In genomic region chr11:8693555-8693954, GRCh38 we compare ENCODE assay signal across 18 cellular contexts. TPM values are rescaled to one million over a fixed set of nuclear protein-coding genes. Genes with fewer than 3 reads are reported as not detected.
A peak's percentile ranks its signal among the peaks of the same experiment; 100 is the strongest.
DNase-seq lines count a peak whose midpoint lies in the region; ATAC-seq, FAIRE-seq and TF ChIP-seq lines count a peak whose summit lies in the region.
"Had no signal": no experiment of that assay in that cellular context is flagged by ENCODE, and none has a peak within 500 bp of the region (broad histone marks: within the 10 kb centered on the region; RNA-seq: fewer than 3 reads in every experiment).

No MANE protein-coding gene starts in this region.

- TSS peak; percentile 94 for BruUV-seq in IMR-90 (replicated peaks; lab: Mats Ljungman, UMichigan)

- H2BK15ac ChIP-seq in IMR-90 (ENCODE audit: low read depth, low read length) (no peak overlapping the region), H1 (ENCODE audit: low read length) (no peak overlapping the region)

- H3K23ac ChIP-seq in IMR-90 (ENCODE audit: low read depth, low read length) (no peak overlapping the region), H1 (ENCODE audit: insufficient read length) (no peak overlapping the region)

- H3K27ac ChIP-seq in BLaER1 treated with 17β-estradiol and CSF1 and Interleukin-3, amounts not matched to agents 10 nM and 100 nM = peak overlapping the region in 7 of 11 experiments; percentile 3 to 57 (median 19); a peak in 11 of 22 replicates
- H3K27ac ChIP-seq in IMR-90 (ENCODE audit: insufficient read depth, low read length) (no peak overlapping the region), H1 (ENCODE audit: low read depth, low read length) (no peak overlapping the region), neural progenitor cell (no peak overlapping the region)
- H3K27ac ChIP-seq: VCaP had no signal

- H4K91ac ChIP-seq in IMR-90 (ENCODE audit: insufficient read depth, low read depth, low read length) (no peak overlapping the region), H1 (replicated peaks; ENCODE audit: insufficient read length, low read length) (no peak overlapping the region)

- H2AK9ac ChIP-seq in IMR-90 (replicated peaks; ENCODE audit: low read depth, low read length, poor library complexity) = no peak overlapping the region

- H3K36me3 Mint-ChIP-seq in neural progenitor cell = peaks cover 56% of the 10 kb centered on the region

- H3K4me1 Mint-ChIP-seq in neural progenitor cell = peaks cover 24% of the 10 kb centered on the region

- intact Hi-C loops in IMR-90 (cut with micrococcal nuclease) = loop anchor here (10.0 kb wide), 1 partner anchor 441 kb away; no protein-coding TSS in a partner anchor

- H2AK5ac ChIP-seq in IMR-90 (ENCODE audit: low read depth, low read length) (no peak overlapping the region), H1 (ENCODE audit: low read depth, low read length) (no peak overlapping the region)

- H3K9ac ChIP-seq in BLaER1 treated with 17β-estradiol and CSF1 and Interleukin-3, amounts not matched to agents 10 nM and 100 nM = peak overlapping the region in 7 of 11 experiments; percentile 4 to 63 (median 42); a peak in 9 of 22 replicates
- H3K9ac ChIP-seq in IMR-90 (ENCODE audit: low read depth, low read length) (no peak overlapping the region), H1 (replicated peaks in 1 of 4; ENCODE audit: extremely low read depth in 1 of 4, low read depth in 3 of 4, low read length in 3 of 4) (no peak overlapping the region), neural progenitor cell (no peak overlapping the region)

- H4K20me1 ChIP-seq in BLaER1 treated with 17β-estradiol and CSF1 and Interleukin-3, amounts not matched to agents 10 nM and 100 nM = peaks cover 0 to 98% (median 11%) of the 10 kb centered on the region in 11 experiments; a peak in 14 of 22 replicates
- peaks cover 2% of the 10 kb centered on the region; the same call in 1 of the 2 replicates for H4K20me1 ChIP-seq in IMR-90 (ENCODE audit: insufficient read depth, low read length)
- no peaks in the 10 kb centered on the region for H4K20me1 ChIP-seq in H1 (replicated peaks in 1 of 2; ENCODE audit: control insufficient read depth in 1 of 2, insufficient read depth in 2 of 2, low read length in 2 of 2)
- peaks cover 5% of the 10 kb centered on the region for H4K20me1 ChIP-seq in neural progenitor cell (ENCODE audit: low read depth)

- no peak overlapping the region for H3K4me3 Mint-ChIP-seq in neural progenitor cell

- no peak for ATAC-seq in IMR-90 (ENCODE audit: low read depth)
- no peak for ATAC-seq in HG03025 (IDR thresholded peaks at IDR 0.05; ENCODE audit: low FRiP score, unreplicated experiment)
- no peak for ATAC-seq in GM21825 (IDR thresholded peaks at IDR 0.05; ENCODE audit: unreplicated experiment)
- ATAC-seq: left colon had no signal

- no peaks in the 10 kb centered on the region for H3K9me3 ChIP-seq in BLaER1 treated with 17β-estradiol and CSF1 and Interleukin-3, amounts not matched to agents 10 nM and 100 nM (replicated peaks in 1 of 11)
- H3K9me3 ChIP-seq in IMR-90 (ENCODE audit: control insufficient read depth, insufficient read depth, low read length) = no peaks in the 10 kb centered on the region
- no peaks in the 10 kb centered on the region for H3K9me3 ChIP-seq in H1 (ENCODE audit: insufficient read depth in 2 of 2, low read depth in 1 of 2, low read length in 1 of 2)
- no peaks in the 10 kb centered on the region for H3K9me3 ChIP-seq in neural progenitor cell (ENCODE audit: low read depth)

- H4K8ac ChIP-seq in IMR-90 (ENCODE audit: low read depth in 2 of 2, low read length in 2 of 2) = no peak overlapping the region
- no peak overlapping the region for H4K8ac ChIP-seq in H1 (ENCODE audit: extremely low read depth, insufficient read depth, low read length)

- no peak overlapping the region for H2BK12ac ChIP-seq in H1 (ENCODE audit: low read depth, low read length)

- peaks cover 3% of the 10 kb centered on the region; the same call in 1 of the 2 replicates for H3K9me1 ChIP-seq in IMR-90 (ENCODE audit: insufficient read depth, low read length)

- in situ Hi-C loops in IMR-90 (cut with MboI; ENCODE audit: low sequenced_read_pairs) = loop anchor here (25.0 kb wide), 1 partner anchor 444 kb away; no protein-coding TSS in a partner anchor

- peak overlapping the region; percentile 60 for H3K27ac Mint-ChIP-seq in neural progenitor cell

- H2BK5ac ChIP-seq in IMR-90 (ENCODE audit: low read depth, low read length, poor library complexity, severe bottlenecking) (no peak overlapping the region), H1 (ENCODE audit: low read depth, low read length) (peak overlapping the region; percentile 38; the same call in 1 of the 2 replicates)

- H2BK120ac ChIP-seq in IMR-90 (ENCODE audit: low read depth, low read length) (no peak overlapping the region), H1 (replicated peaks; ENCODE audit: low read depth, low read length) (no peak overlapping the region)

- no peak for TF ChIP-seq CTCF in IMR-90 (conservative IDR thresholded peaks at IDR 0.05; ENCODE audit: low read depth, low read length)
- TF ChIP-seq CTCF in H1 (IDR thresholded peaks at IDR 0.05; ENCODE audit: control extremely low read depth in 1 of 3, insufficient read depth in 1 of 3, low read depth in 1 of 3, low read length in 3 of 3) = no peak
- TF ChIP-seq CTCF in neural progenitor cell (IDR thresholded peaks at IDR 0.05) = no peak

- dilution Hi-C loops in IMR-90 (cut with HindIII; ENCODE audit: low sequenced_read_pairs, unreplicated experiment) = no loop called here

- POLR2A ChIA-PET in IMR-90 (lab: Charles Lee; ENCODE audit: unreplicated experiment) (no interaction called here), H1 (lab: Charles Lee; ENCODE audit: partially characterized antibody) (interaction anchor here (0.6 to 10.7 kb wide), 11 partner anchors 7 to 169 kb away, joined by 3 to 248 read pairs (median 4); partner anchors contain the start of genes RPL27A and TRIM66)

- H3K4me2 ChIP-seq in BLaER1 treated with 17β-estradiol and CSF1 and Interleukin-3, amounts not matched to agents 10 nM and 100 nM = peak overlapping the region; percentile 20 to 91 (median 68); a peak in 19 of 22 replicates
- H3K4me2 ChIP-seq in IMR-90 (ENCODE audit: low read depth, low read length) (no peak overlapping the region), H1 (ENCODE audit: insufficient read depth in 1 of 2, low read depth in 2 of 2, low read length in 2 of 2) (no peak overlapping the region), neural progenitor cell (no peak overlapping the region)

- no peak overlapping the region for H2BK20ac ChIP-seq in IMR-90 (ENCODE audit: low read depth, low read length)
- no peak overlapping the region for H2BK20ac ChIP-seq in H1 (ENCODE audit: low read length)

- H3K23me2 ChIP-seq in H1 (ENCODE audit: low read depth, low read length) = no peaks in the 10 kb centered on the region

- H3K14ac ChIP-seq in IMR-90 (replicated peaks; ENCODE audit: low read depth, low read length) = no peak overlapping the region
- no peak overlapping the region for H3K14ac ChIP-seq in H1 (ENCODE audit: insufficient read length)

- peaks cover 25% of the 10 kb centered on the region for H3F3A ChIP-seq in neural progenitor cell (ENCODE audit: low read depth)

- H3K36me3 ChIP-seq in BLaER1 treated with 17β-estradiol and CSF1 and Interleukin-3, amounts not matched to agents 10 nM and 100 nM = peaks cover 0 to 86% (median 43%) of the 10 kb centered on the region in 11 experiments; a peak in 17 of 22 replicates
- H3K36me3 ChIP-seq in IMR-90 (ENCODE audit: control insufficient read depth, insufficient read depth, low read length) (peaks cover 65% of the 10 kb centered on the region), H1 (ENCODE audit: control insufficient read depth in 2 of 4, insufficient read depth in 4 of 4, low read length in 3 of 4) (peaks cover 9 to 35% (median 18%) of the 10 kb centered on the region in 4 experiments), neural progenitor cell (no peaks in the 10 kb centered on the region)

- H3K56ac ChIP-seq in IMR-90 (ENCODE audit: extremely low read depth, insufficient read depth, low read length) (no peak overlapping the region), H1 (replicated peaks; ENCODE audit: insufficient read length, low read depth, low read length) (no peak overlapping the region)

- WGBS in IMR-90 (ENCODE audit: extremely low coverage in 2 of 2, insufficient read length in 1 of 2), 2 experiments = 100% methylated on average over 4 of the region's 7 CpGs; no CpG with 5 or more reads in 1 of the 2 experiments
- 90% methylated on average over 7 of the region's 7 CpGs; no CpG with 5 or more reads in 1 of the 2 experiments for WGBS in H1 (ENCODE audit: extremely low coverage in 1 of 2, insufficient coverage in 1 of 2, insufficient read length in 1 of 2, insufficient replicate concordance in 2 of 2, low coverage in 1 of 2, low lambda C conversion rate in 2 of 2, missing lambda C conversion rate in 1 of 2), 2 experiments

- H3K18ac ChIP-seq in IMR-90 (ENCODE audit: low read depth, low read length) = no peak overlapping the region
- H3K18ac ChIP-seq in H1 (ENCODE audit: extremely low read depth, low read length) = no peak overlapping the region

- no peak for DNase-seq in IMR-90
- no peak for DNase-seq in H1 (ENCODE audit: low read depth in 1 of 2, low spot score in 2 of 2)
- DNase-seq in neural progenitor cell (ENCODE audit: low spot score) = no peak
- no peak for DNase-seq in stimulated activated CD4-positive, alpha-beta T cell treated with anti-CD3 and anti-CD28 coated beads, Interleukin-4, amount 100 ng/mL, for 24 hours
- no peak for DNase-seq in RKO (ENCODE audit: low spot score)
- DNase-seq: activated naive CD4-positive, alpha-beta T cell treated with anti-CD3 and anti-CD28 coated beads, Interleukin-2, amount 50 U/mL, for 16 hours; cortex of kidney; KG1; left colon; NCI-H1092 treated with DMSO at 0.1 percent for 48 hours; NCI-H510A treated with DMSO at 0.1 percent for 48 hours; SIG-M5; T-helper 1 cell; trophoblast cell had no signal

- peaks cover 22 to 62% of the 10 kb centered on the region in 2 experiments for H3K79me1 ChIP-seq in IMR-90 (ENCODE audit: low read depth in 1 of 2, low read length in 2 of 2)
- no peaks in the 10 kb centered on the region; the same call in 1 of the 2 replicates for H3K79me1 ChIP-seq in H1 (ENCODE audit: low read depth, low read length)

- H2AFZ ChIP-seq in IMR-90 (replicated peaks; ENCODE audit: low read length, poor library complexity) (no peak overlapping the region), H1 (ENCODE audit: low read length) (no peak overlapping the region), neural progenitor cell (replicated peaks) (no peak overlapping the region)

- H3K9me3 Mint-ChIP-seq in neural progenitor cell = no peaks in the 10 kb centered on the region

- peaks cover 39 to 60% (median 51%) of the 10 kb centered on the region in 10 experiments for H3K4me1 ChIP-seq in BLaER1 treated with 17β-estradiol and CSF1 and Interleukin-3, amounts not matched to agents 10 nM and 100 nM
- no peaks in the 10 kb centered on the region for H3K4me1 ChIP-seq in IMR-90 (ENCODE audit: control insufficient read depth, insufficient read depth, low read length)
- peaks cover 3 to 8% (median 5%) of the 10 kb centered on the region in 4 experiments; a peak in 5 of 7 replicates for H3K4me1 ChIP-seq in H1 (replicated peaks in 1 of 4; ENCODE audit: control insufficient read depth in 3 of 4, insufficient read depth in 4 of 4, low read length in 3 of 4)
- peaks cover 15% of the 10 kb centered on the region for H3K4me1 ChIP-seq in neural progenitor cell

- TF ChIP-seq POLR2A in IMR-90 (IDR thresholded peaks at IDR 0.05; ENCODE audit: low read depth, low read length) (no peak), H1 (IDR thresholded peaks at IDR 0.05; ENCODE audit: control extremely low read depth in 1 of 2, low read depth in 2 of 2, low read length in 2 of 2) (peak in 1 of 2 experiments; percentile 59; a peak in 1 of 3 replicates)

- H3K79me2 ChIP-seq in H1 (ENCODE audit: control insufficient read depth in 1 of 2, insufficient read depth in 2 of 2, low read length in 2 of 2) (peaks cover 0 to 10% of the 10 kb centered on the region in 2 experiments; a peak in 2 of 4 replicates), neural progenitor cell (ENCODE audit: low read depth) (peaks cover 26% of the 10 kb centered on the region)

- H3K4ac ChIP-seq in IMR-90 (ENCODE audit: low read depth, low read length) (no peak overlapping the region), H1 (replicated peaks; ENCODE audit: insufficient read length, low read depth, low read length) (no peak overlapping the region)

- CTCF ChIA-PET in IMR-90 (lab: Yijun Ruan, JAX) (no interaction called here), H1 (lab: Charles Lee; ENCODE audit: partially characterized antibody) (interaction anchor here (0.5 to 1.4 kb wide), 3 partner anchors 39 to 266 kb away, joined by 3 read pairs; no protein-coding TSS in a partner anchor)

- FAIRE-seq in H1 (lab: Jason Lieb, UNC) = no peak

- peaks cover under 1% of the 10 kb centered on the region for H3K27me3 Mint-ChIP-seq in neural progenitor cell (ENCODE audit: insufficient read depth, low read depth)

- TF ChIP-seq RAD21 in IMR-90 (IDR thresholded peaks at IDR 0.05; ENCODE audit: low read length) (no peak), H1 (IDR thresholded peaks at IDR 0.05 in 1 of 2, conservative IDR thresholded peaks at IDR 0.05 in 1 of 2; ENCODE audit: low read depth in 2 of 2, low read length in 2 of 2) (no peak)

- H4K5ac ChIP-seq in IMR-90 (ENCODE audit: low read depth, low read length) (no peak overlapping the region), H1 (ENCODE audit: insufficient read length, low read depth, low read length) (no peak overlapping the region)

- H3K4me3 ChIP-seq in BLaER1 treated with 17β-estradiol and CSF1 and Interleukin-3, amounts not matched to agents 10 nM and 100 nM = no peak overlapping the region
- H3K4me3 ChIP-seq in IMR-90 (ENCODE audit: insufficient read depth, low read depth, low read length) = no peak overlapping the region
- H3K4me3 ChIP-seq in H1 (ENCODE audit: extremely low read depth in 1 of 4, insufficient read depth in 2 of 4, low read depth in 3 of 4, low read length in 4 of 4) = no peak overlapping the region
- H3K4me3 ChIP-seq in neural progenitor cell = no peak overlapping the region

- H3K27me3 ChIP-seq in BLaER1 treated with 17β-estradiol and CSF1 and Interleukin-3, amounts not matched to agents 10 nM and 100 nM = no peaks in the 10 kb centered on the region
- H3K27me3 ChIP-seq in IMR-90 (ENCODE audit: control insufficient read depth, insufficient read depth, low read length) (no peaks in the 10 kb centered on the region), H1 (replicated peaks in 1 of 4; ENCODE audit: control insufficient read depth in 3 of 4, extremely low read depth in 1 of 4, insufficient read depth in 3 of 4, low read length in 3 of 4) (no peaks in the 10 kb centered on the region), neural progenitor cell (no peaks in the 10 kb centered on the region)

- no peak for TF ChIP-seq EP300 in H1 (IDR thresholded peaks at IDR 0.05; ENCODE audit: borderline replicate concordance in 1 of 2, low read depth in 2 of 2, low read length in 2 of 2)

RNA-seq across cellular contexts. Expression of gene RPL27A, which starts 11.0 kb away (rescaled TPM):
- total RNA-seq in IMR-90 (2012; rRNA removed) (451 and 786 TPM in 2 replicates), neural progenitor cell (ENCODE audit: low replicate concordance) (1,116 and 1,250 TPM in 2 replicates)
- polyA plus RNA-seq in IMR-90 (2012; rRNA removed) (849 and 1,003 TPM in 2 replicates), H1 (2011; rRNA removed) (1,777 and 1,837 TPM in 2 replicates)
- polyA plus RNA-seq in IMR-90 (2012; cell fraction: cytosol; rRNA removed) = 588 and 616 TPM in 2 replicates
- polyA plus RNA-seq in IMR-90 (2012; cell fraction: nucleus; rRNA removed; ENCODE audit: low replicate concordance) = 179 and 302 TPM in 2 replicates
- 1,756 and 1,761 TPM in 2 replicates for total RNA-seq in H1 (2021; fragmentation: NEBNext Ultra II Directional; extraction: Animal tissue kit (Norgen Biotek cat#: 25700))
- 2,449 TPM for polyA plus RNA-seq in H1 (2011; cell fraction: cytosol; rRNA removed)
- 879 TPM for polyA plus RNA-seq in H1 (2011; cell fraction: nucleus; rRNA removed)
- polyA plus RNA-seq in H1 (2012, experiment 1 of 2) = 2,701 to 2,826 TPM (median 2,726 TPM) in 4 replicates
- 37,839 TPM for polyA plus RNA-seq in H1 (2012, experiment 2 of 2)
- 2,237 TPM for polyA plus RNA-seq in H1 (2013, experiment 1 of 2)
- 2,283 TPM for polyA plus RNA-seq in H1 (2013, experiment 2 of 2)
- 410 and 445 TPM in 2 replicates for polyA minus RNA-seq in H1 (2011; rRNA and poly(A)+ RNA removed)
- polyA minus RNA-seq in H1 (2011; cell fraction: cytosol; rRNA and poly(A)+ RNA removed) = 498 TPM
- polyA minus RNA-seq in H1 (2011; cell fraction: nucleus; rRNA and poly(A)+ RNA removed) = 541 TPM

RNA-seq across cellular contexts. Expression of gene TRIM66, which starts 11.1 kb away (rescaled TPM):
- 3.9 and 5.0 TPM in 2 replicates for total RNA-seq in IMR-90 (2012; rRNA removed)
- 4.1 and 4.4 TPM in 2 replicates for polyA plus RNA-seq in IMR-90 (2012; rRNA removed)
- polyA plus RNA-seq in IMR-90 (2012; cell fraction: cytosol; rRNA removed) = 1.6 and 3.7 TPM in 2 replicates
- polyA plus RNA-seq in IMR-90 (2012; cell fraction: nucleus; rRNA removed; ENCODE audit: low replicate concordance) = 23.4 and 26.7 TPM in 2 replicates
- total RNA-seq in H1 (2021; fragmentation: NEBNext Ultra II Directional; extraction: Animal tissue kit (Norgen Biotek cat#: 25700)) = 3.0 and 3.1 TPM in 2 replicates
- polyA plus RNA-seq in H1 (2011; rRNA removed) = 3.5 and 4.4 TPM in 2 replicates
- polyA plus RNA-seq in H1 (2011; cell fraction: cytosol; rRNA removed) = 4.7 TPM
- 17.7 TPM for polyA plus RNA-seq in H1 (2011; cell fraction: nucleus; rRNA removed)
- 3.2 to 4.1 TPM (median 3.7 TPM) in 4 replicates for polyA plus RNA-seq in H1 (2012, experiment 1 of 2)
- 0.46 TPM for polyA plus RNA-seq in H1 (2012, experiment 2 of 2)
- polyA plus RNA-seq in H1 (2013, experiment 1 of 2) = 2.2 TPM
- polyA plus RNA-seq in H1 (2013, experiment 2 of 2) = 1.5 TPM
- 7.1 and 16.9 TPM in 2 replicates for polyA minus RNA-seq in H1 (2011; rRNA and poly(A)+ RNA removed)
- 2.7 TPM for polyA minus RNA-seq in H1 (2011; cell fraction: cytosol; rRNA and poly(A)+ RNA removed)
- 13.4 TPM for polyA minus RNA-seq in H1 (2011; cell fraction: nucleus; rRNA and poly(A)+ RNA removed)
- total RNA-seq in neural progenitor cell (ENCODE audit: low replicate concordance) = 0.95 and 3.6 TPM in 2 replicates

Comparison
In these comparisons a context has a peak if more than half of its experiments do, and no peak if none do; other contexts are left out.
1. H3K27ac ChIP-seq: peak in BLaER1 treated with 17β-estradiol and CSF1 and Interleukin-3, amounts not matched to agents 10 nM and 100 nM (7 of 11); none in IMR-90 (single experiment), H1 (single experiment) and neural progenitor cell (single experiment).
2. H3K4me2 ChIP-seq: peak in BLaER1 treated with 17β-estradiol and CSF1 and Interleukin-3, amounts not matched to agents 10 nM and 100 nM (11 of 11); none in IMR-90 (single experiment), H1 (0 of 2) and neural progenitor cell (single experiment).
3. H3K9ac ChIP-seq: peak in BLaER1 treated with 17β-estradiol and CSF1 and Interleukin-3, amounts not matched to agents 10 nM and 100 nM (7 of 11); none in IMR-90 (single experiment), H1 (0 of 4) and neural progenitor cell (single experiment).